In the genomic region with DNA sequence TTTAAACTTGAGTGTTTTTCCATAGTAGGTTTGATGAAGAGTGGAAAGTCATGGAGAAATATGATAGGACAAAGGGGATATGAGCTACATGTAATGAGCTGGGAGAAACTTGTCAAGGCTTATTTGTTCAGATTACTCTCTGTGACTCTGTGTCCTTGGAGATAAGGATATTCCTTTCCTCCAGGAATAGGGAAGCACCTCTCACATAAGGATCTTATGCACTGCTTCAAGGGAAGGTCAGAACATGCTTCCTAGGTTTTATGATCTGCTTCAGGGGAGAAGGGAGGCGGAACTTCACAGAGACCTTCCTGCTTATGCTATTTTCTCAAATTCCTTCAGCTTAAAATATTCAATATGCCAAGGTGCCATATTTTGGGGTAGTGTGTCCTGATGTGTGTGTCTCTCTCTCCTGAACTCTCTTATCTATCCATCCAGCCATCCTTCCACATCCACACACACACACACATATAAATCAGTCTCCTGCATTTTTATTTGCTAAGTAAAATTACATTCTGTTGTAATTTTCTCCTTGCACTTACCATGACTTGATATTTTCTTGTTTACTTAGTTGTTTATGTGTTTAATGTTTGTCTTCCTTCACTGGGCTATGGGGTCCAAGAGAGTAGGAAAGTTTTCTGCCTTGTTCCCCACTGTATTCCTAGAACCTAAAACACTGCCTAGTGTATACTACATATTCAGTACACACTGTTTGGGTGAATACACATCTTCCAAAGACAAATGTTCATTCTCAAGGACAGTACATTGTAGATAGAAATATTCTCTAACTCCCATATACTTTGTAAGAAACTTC, we compare ENCODE assay signal across 1 cellular context.
TF ChIP-seq lines count a peak whose summit lies in the region.

No MANE protein-coding gene starts in this region.

TF ChIP-seq in K562, 482 proteins besides CTCF, POLR2A, EP300 and RAD21 (continued from another document):
- TF ChIP-seq FOXJ2 (tag; IDR thresholded peaks at IDR 0.05) (0 out of 2 replicates have a peak, but pooled peaks have one; percentile 23), BMI1 (IDR thresholded peaks at IDR 0.05; ENCODE audit: low read length) (no peak), DPF2 (IDR thresholded peaks at IDR 0.05) (peak; percentile 75; the same call in 1 of the 2 replicates), FOXK1 (CRISPR knock-in tag; IDR thresholded peaks at IDR 0.05; ENCODE audit: borderline replicate concordance) (no peak), HDAC6 (IDR thresholded peaks at IDR 0.05; ENCODE audit: low read depth, low read length) (no peak), ZNF431 (CRISPR knock-in tag; IDR thresholded peaks at IDR 0.05) (no peak), RFX1 (IDR thresholded peaks at IDR 0.05) (peak; percentile 15; the same call in 1 of the 2 replicates), STAG1 (CRISPR knock-in tag; IDR thresholded peaks at IDR 0.05; ENCODE audit: borderline replicate concordance) (no peak), HEY1 (CRISPR knock-in tag; IDR thresholded peaks at IDR 0.05; ENCODE audit: borderline replicate concordance) (no peak), KLF13 (tag; IDR thresholded peaks at IDR 0.05; ENCODE audit: borderline replicate concordance, low read depth) (no peak), ZNF217 (CRISPR knock-in tag; IDR thresholded peaks at IDR 0.05) (no peak), SETDB1 (IDR thresholded peaks at IDR 0.05; ENCODE audit: low read length) (no peak)
- TF ChIP-seq, protein P1, sequence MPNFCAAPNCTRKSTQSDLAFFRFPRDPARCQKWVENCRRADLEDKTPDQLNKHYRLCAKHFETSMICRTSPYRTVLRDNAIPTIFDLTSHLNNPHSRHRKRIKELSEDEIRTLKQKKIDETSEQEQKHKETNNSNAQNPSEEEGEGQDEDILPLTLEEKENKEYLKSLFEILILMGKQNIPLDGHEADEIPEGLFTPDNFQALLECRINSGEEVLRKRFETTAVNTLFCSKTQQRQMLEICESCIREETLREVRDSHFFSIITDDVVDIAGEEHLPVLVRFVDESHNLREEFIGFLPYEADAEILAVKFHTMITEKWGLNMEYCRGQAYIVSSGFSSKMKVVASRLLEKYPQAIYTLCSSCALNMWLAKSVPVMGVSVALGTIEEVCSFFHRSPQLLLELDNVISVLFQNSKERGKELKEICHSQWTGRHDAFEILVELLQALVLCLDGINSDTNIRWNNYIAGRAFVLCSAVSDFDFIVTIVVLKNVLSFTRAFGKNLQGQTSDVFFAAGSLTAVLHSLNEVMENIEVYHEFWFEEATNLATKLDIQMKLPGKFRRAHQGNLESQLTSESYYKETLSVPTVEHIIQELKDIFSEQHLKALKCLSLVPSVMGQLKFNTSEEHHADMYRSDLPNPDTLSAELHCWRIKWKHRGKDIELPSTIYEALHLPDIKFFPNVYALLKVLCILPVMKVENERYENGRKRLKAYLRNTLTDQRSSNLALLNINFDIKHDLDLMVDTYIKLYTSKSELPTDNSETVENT (CRISPR knock-in tag; IDR thresholded peaks at IDR 0.05) = no peak
- TF ChIP-seq, protein P2, sequence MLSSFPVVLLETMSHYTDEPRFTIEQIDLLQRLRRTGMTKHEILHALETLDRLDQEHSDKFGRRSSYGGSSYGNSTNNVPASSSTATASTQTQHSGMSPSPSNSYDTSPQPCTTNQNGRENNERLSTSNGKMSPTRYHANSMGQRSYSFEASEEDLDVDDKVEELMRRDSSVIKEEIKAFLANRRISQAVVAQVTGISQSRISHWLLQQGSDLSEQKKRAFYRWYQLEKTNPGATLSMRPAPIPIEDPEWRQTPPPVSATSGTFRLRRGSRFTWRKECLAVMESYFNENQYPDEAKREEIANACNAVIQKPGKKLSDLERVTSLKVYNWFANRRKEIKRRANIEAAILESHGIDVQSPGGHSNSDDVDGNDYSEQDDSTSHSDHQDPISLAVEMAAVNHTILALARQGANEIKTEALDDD (IDR thresholded peaks at IDR 0.05) = no peak
- TF ChIP-seq, protein P3, sequence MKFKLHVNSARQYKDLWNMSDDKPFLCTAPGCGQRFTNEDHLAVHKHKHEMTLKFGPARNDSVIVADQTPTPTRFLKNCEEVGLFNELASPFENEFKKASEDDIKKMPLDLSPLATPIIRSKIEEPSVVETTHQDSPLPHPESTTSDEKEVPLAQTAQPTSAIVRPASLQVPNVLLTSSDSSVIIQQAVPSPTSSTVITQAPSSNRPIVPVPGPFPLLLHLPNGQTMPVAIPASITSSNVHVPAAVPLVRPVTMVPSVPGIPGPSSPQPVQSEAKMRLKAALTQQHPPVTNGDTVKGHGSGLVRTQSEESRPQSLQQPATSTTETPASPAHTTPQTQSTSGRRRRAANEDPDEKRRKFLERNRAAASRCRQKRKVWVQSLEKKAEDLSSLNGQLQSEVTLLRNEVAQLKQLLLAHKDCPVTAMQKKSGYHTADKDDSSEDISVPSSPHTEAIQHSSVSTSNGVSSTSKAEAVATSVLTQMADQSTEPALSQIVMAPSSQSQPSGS (CRISPR knock-in tag; IDR thresholded peaks at IDR 0.05) = no peak
- TF ChIP-seq, protein P4, sequence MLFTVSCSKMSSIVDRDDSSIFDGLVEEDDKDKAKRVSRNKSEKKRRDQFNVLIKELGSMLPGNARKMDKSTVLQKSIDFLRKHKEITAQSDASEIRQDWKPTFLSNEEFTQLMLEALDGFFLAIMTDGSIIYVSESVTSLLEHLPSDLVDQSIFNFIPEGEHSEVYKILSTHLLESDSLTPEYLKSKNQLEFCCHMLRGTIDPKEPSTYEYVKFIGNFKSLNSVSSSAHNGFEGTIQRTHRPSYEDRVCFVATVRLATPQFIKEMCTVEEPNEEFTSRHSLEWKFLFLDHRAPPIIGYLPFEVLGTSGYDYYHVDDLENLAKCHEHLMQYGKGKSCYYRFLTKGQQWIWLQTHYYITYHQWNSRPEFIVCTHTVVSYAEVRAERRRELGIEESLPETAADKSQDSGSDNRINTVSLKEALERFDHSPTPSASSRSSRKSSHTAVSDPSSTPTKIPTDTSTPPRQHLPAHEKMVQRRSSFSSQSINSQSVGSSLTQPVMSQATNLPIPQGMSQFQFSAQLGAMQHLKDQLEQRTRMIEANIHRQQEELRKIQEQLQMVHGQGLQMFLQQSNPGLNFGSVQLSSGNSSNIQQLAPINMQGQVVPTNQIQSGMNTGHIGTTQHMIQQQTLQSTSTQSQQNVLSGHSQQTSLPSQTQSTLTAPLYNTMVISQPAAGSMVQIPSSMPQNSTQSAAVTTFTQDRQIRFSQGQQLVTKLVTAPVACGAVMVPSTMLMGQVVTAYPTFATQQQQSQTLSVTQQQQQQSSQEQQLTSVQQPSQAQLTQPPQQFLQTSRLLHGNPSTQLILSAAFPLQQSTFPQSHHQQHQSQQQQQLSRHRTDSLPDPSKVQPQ (CRISPR knock-in tag; IDR thresholded peaks at IDR 0.05; ENCODE audit: borderline replicate concordance) = no peak
- TF ChIP-seq, protein P5, sequence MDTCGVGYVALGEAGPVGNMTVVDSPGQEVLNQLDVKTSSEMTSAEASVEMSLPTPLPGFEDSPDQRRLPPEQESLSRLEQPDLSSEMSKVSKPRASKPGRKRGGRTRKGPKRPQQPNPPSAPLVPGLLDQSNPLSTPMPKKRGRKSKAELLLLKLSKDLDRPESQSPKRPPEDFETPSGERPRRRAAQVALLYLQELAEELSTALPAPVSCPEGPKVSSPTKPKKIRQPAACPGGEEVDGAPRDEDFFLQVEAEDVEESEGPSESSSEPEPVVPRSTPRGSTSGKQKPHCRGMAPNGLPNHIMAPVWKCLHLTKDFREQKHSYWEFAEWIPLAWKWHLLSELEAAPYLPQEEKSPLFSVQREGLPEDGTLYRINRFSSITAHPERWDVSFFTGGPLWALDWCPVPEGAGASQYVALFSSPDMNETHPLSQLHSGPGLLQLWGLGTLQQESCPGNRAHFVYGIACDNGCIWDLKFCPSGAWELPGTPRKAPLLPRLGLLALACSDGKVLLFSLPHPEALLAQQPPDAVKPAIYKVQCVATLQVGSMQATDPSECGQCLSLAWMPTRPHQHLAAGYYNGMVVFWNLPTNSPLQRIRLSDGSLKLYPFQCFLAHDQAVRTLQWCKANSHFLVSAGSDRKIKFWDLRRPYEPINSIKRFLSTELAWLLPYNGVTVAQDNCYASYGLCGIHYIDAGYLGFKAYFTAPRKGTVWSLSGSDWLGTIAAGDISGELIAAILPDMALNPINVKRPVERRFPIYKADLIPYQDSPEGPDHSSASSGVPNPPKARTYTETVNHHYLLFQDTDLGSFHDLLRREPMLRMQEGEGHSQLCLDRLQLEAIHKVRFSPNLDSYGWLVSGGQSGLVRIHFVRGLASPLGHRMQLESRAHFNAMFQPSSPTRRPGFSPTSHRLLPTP (IDR thresholded peaks at IDR 0.05; ENCODE audit: borderline replicate concordance, extremely low read depth, insufficient read length) = no peak
